Comparison of ENCODE assay signal across 35 cellular contexts in genomic region chr2:127347000-127347399, GRCh38.
"Had no signal": no experiment of that assay in that cellular context is flagged by ENCODE, and none has a peak within 500 bp of the region (broad histone marks: within the 10 kb centered on the region; RNA-seq: fewer than 3 reads in every experiment).

No MANE protein-coding gene starts in this region.

- H3K9me3 ChIP-seq: adrenal gland, body of pancreas, breast epithelium, Peyer's patch, SJSA1, SK-N-SH had no signal

- ATAC-seq: activated CD8-positive, alpha-beta T cell treated with anti-CD3 and anti-CD28 coated beads, Interleukin-2, amount 10 ng/mL, durations not matched to agents 7 days and 5 days; body of pancreas; PC-3; T-cell had no signal

- H3K4me1 ChIP-seq: SJSA1 had no signal

- H3K27me3 ChIP-seq: adrenal gland, body of pancreas, breast epithelium, MG63, Peyer's patch, SJSA1 had no signal

- H3K4me3 Mint-ChIP-seq: activated CD4-positive, alpha-beta T cell treated with anti-CD3 and anti-CD28 coated beads, Interleukin-2, amount 10 ng/mL, durations not matched to agents 24 days and 14 days; activated CD8-positive, alpha-beta T cell treated with anti-CD3 and anti-CD28 coated beads, Interleukin-2, amount 10 ng/mL, durations not matched to agents 7 days and 5 days; activated naive CD4-positive, alpha-beta T cell treated with anti-CD3 and anti-CD28 coated beads for 36 hours; activated T-cell treated with anti-CD3 and anti-CD28 coated beads, Interleukin-2, amount 50 U/mL, for 24 hours; T-cell had no signal

- H3K27me3 Mint-ChIP-seq: activated CD4-positive, alpha-beta T cell treated with anti-CD3 and anti-CD28 coated beads, Interleukin-2, amount 10 ng/mL, durations not matched to agents 24 days and 14 days; activated T-cell treated with anti-CD3 and anti-CD28 coated beads, Interleukin-2, amount 50 U/mL, for 24 hours; T-cell had no signal

- H3K27ac Mint-ChIP-seq: activated CD8-positive, alpha-beta T cell treated with anti-CD3 and anti-CD28 coated beads, Interleukin-2, amount 10 ng/mL, durations not matched to agents 7 days and 5 days; activated naive CD4-positive, alpha-beta T cell treated with anti-CD3 and anti-CD28 coated beads for 36 hours; activated naive CD4-positive, alpha-beta T cell treated with anti-CD3 and anti-CD28 coated beads, Interleukin-2, amount 50 U/mL, for 72 hours; activated T-cell treated with anti-CD3 and anti-CD28 coated beads, Interleukin-2, amount 50 U/mL, for 24 hours; activated T-helper 2 cell treated with anti-CD3 and anti-CD28 coated beads, Interferon-gamma antibody, Interleukin-2, Interleukin-4, amounts not matched to agents 10 μg/mL and 5 μg/mL and 100 μg/mL, durations not matched to agents 14 hours and 24 hours and 36 hours; T-cell had no signal

- H3K36me3 ChIP-seq: adrenal gland, breast epithelium had no signal

- H3K9ac ChIP-seq: SK-N-SH had no signal

- FAIRE-seq: astrocyte had no signal

- DNase-seq: activated CD4-positive, alpha-beta T cell treated with anti-CD3 and anti-CD28 coated beads for 1 hour; activated CD4-positive, alpha-beta T cell treated with anti-CD3 and anti-CD28 coated beads, Interleukin-2, amount 10 ng/mL, durations not matched to agents 24 days and 14 days; activated CD4-positive, alpha-beta T cell treated with anti-CD3 and anti-CD28 coated beads, Interleukin-2, amount 50 U/mL, for 48 hours; activated CD4-positive, CD25-positive, alpha-beta regulatory T cell; activated CD8-positive, alpha-beta T cell treated with anti-CD3 and anti-CD28 coated beads, Interleukin-2, amount 10 ng/mL, durations not matched to agents 7 days and 5 days; activated gamma-delta T cell treated with Interleukin-2 at 50 U/mL for 16 hours; activated naive CD4-positive, alpha-beta T cell treated with anti-CD3 and anti-CD28 coated beads for 36 hours; activated T-cell treated with anti-CD3 and anti-CD28 coated beads, Interleukin-2, amount 50 U/mL, for 24 hours; adrenal gland; body of pancreas; Kasumi-1; KBM-7; MG63; NCI-H1048; NCI-H1105 treated with DMSO at 0.1 percent for 48 hours; NCI-H1436; NCI-H1694; NCI-H2081 treated with DMSO at 0.1 percent for 48 hours; NCI-H345; NCI-H524 treated with DMSO at 0.1 percent for 48 hours; NK-92 treated with Interleukin-12 subunit alpha and Interleukin-12 subunit beta, amount 100 ng/mL, for 24 hours; PC-3; Peyer's patch; RPMI8226; SHP77 treated with DMSO at 0.1 percent for 48 hours; SK-N-SH; T-cell; T-helper 2 cell; T-helper 9 cell had no signal

- H3K4me3 ChIP-seq: adrenal gland, body of pancreas, breast epithelium, MG63, Peyer's patch, SJSA1 had no signal

- H3K4me2 ChIP-seq: SK-N-SH had no signal

- H3K27ac ChIP-seq: adrenal gland, body of pancreas, breast epithelium, Peyer's patch, SJSA1, VCaP had no signal

- H3K9me3 Mint-ChIP-seq: activated CD4-positive, alpha-beta T cell treated with anti-CD3 and anti-CD28 coated beads, Interleukin-2, amount 10 ng/mL, durations not matched to agents 24 days and 14 days; activated naive CD4-positive, alpha-beta T cell treated with anti-CD3 and anti-CD28 coated beads for 36 hours; activated naive CD4-positive, alpha-beta T cell treated with anti-CD3 and anti-CD28 coated beads, Interleukin-2, amount 50 U/mL, for 72 hours; activated T-cell treated with anti-CD3 and anti-CD28 coated beads, Interleukin-2, amount 50 U/mL, for 24 hours; activated T-helper 2 cell treated with anti-CD3 and anti-CD28 coated beads, Interferon-gamma antibody, Interleukin-2, Interleukin-4, amounts not matched to agents 10 μg/mL and 5 μg/mL and 100 μg/mL, durations not matched to agents 14 hours and 24 hours and 36 hours had no signal
